Comparison of ENCODE assay signal across 18 cellular contexts in the genomic region with DNA sequence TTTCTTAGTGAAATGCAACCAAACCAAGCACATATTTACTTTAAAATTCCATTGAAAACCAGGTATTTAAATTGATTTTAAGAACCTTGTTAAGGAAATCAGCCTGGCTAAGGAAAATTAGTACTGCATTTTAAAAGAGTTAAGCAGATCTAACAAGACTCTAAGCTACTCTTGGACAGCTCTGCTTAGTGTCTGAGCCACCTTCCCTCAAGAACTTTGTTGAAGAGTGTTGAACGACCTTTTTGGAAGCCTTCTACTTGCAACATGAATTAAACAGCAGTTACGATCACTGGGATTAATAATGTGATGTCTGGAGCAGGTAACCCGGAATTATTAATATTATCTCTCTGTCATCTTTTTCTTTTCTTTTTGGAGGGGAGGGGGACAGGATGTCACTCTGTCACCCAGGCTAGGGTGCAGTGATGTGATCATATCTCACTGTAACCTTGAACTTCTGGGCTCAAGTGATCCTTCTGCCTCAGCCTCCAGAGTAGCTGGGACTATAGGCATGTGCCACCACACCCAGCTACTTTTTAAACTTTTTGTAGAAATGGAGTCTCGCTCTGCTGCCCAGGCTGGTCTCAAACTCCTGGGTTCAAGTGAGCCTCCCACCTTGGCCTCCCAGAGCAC.
DNase-seq lines count a peak whose midpoint lies in the region; ATAC-seq and TF ChIP-seq lines count a peak whose summit lies in the region.
"Had no signal": no experiment of that assay in that cellular context is flagged by ENCODE, and none has a peak within 500 bp of the region (broad histone marks: within the 10 kb centered on the region; RNA-seq: fewer than 3 reads in every experiment).

No MANE protein-coding gene starts in this region.

- no peaks in the 10 kb centered on the region; a peak in 1 of 22 replicates for H3K9me3 ChIP-seq in BLaER1 treated with 17β-estradiol and CSF1 and Interleukin-3, amounts not matched to agents 10 nM and 100 nM (replicated peaks in 1 of 11)
- no peaks in the 10 kb centered on the region for H3K9me3 ChIP-seq in CD4-positive, alpha-beta T cell (ENCODE audit: control insufficient read depth, low read length)
- no peaks in the 10 kb centered on the region for H3K9me3 ChIP-seq in lower lobe of right lung
- H3K9me3 ChIP-seq: ascending aorta, heart left ventricle, uterus had no signal

- no peak overlapping the region for H4K8ac ChIP-seq in mesendoderm (ENCODE audit: low read depth, low read length)

- peak overlapping the region; percentile 73 for H2BK5ac ChIP-seq in mesendoderm (ENCODE audit: low read length)

- H4K5ac ChIP-seq in mesendoderm (ENCODE audit: low read length), result no peak overlapping the region

- no peaks in the 10 kb centered on the region for H4K20me1 ChIP-seq in BLaER1 treated with 17β-estradiol and CSF1 and Interleukin-3, amounts not matched to agents 10 nM and 100 nM

- peak overlapping the region in 3 of 11 experiments; percentile 20 to 61 (median 61); a peak in 4 of 22 replicates for H3K9ac ChIP-seq in BLaER1 treated with 17β-estradiol and CSF1 and Interleukin-3, amounts not matched to agents 10 nM and 100 nM
- H3K9ac ChIP-seq in mesendoderm (ENCODE audit: low read length), result no peak overlapping the region

- peak overlapping the region; percentile 5 for H3K18ac ChIP-seq in mesendoderm (ENCODE audit: low read length)

- no peaks in the 10 kb centered on the region for H3K27me3 Mint-ChIP-seq in CD4-positive, alpha-beta T cell
- H3K27me3 Mint-ChIP-seq in activated CD4-positive, alpha-beta memory T cell treated with anti-CD3 and anti-CD28 coated beads, Interleukin-2, amount 10 ng/mL, durations not matched to agents 7 days and 5 days, result no peaks in the 10 kb centered on the region
- H3K27me3 Mint-ChIP-seq: progenitor cell of endocrine pancreas had no signal

- CTCF ChIA-PET in CD4-positive, alpha-beta T cell (lab: Charles Lee), result interaction anchor here (1.0 kb wide), 1 partner anchor 94 kb away, joined by 3 read pairs; no protein-coding TSS in a partner anchor
- CTCF ChIA-PET in activated CD4-positive, alpha-beta memory T cell treated with anti-CD3 and anti-CD28 coated beads, Interleukin-2, amount 10 ng/mL, durations not matched to agents 7 days and 5 days (lab: Charles Lee), result interaction anchor here (2.6 kb wide), 1 partner anchor 10 kb away, joined by 8 read pairs; no protein-coding TSS in a partner anchor

- H2AK5ac ChIP-seq in mesendoderm (ENCODE audit: low read length), result no peak overlapping the region

- no peak overlapping the region for H3K4me3 ChIP-seq in BLaER1 treated with 17β-estradiol and CSF1 and Interleukin-3, amounts not matched to agents 10 nM and 100 nM
- H3K4me3 ChIP-seq in mesendoderm (ENCODE audit: low read length), result no peak overlapping the region
- no peak overlapping the region for H3K4me3 ChIP-seq in lower lobe of right lung
- H3K4me3 ChIP-seq: ascending aorta, heart left ventricle, uterus had no signal

- no peaks in the 10 kb centered on the region for H3K79me1 ChIP-seq in mesendoderm (ENCODE audit: low read length)

- WGBS in mesendoderm (ENCODE audit: extremely low coverage, insufficient coverage, low lambda C conversion rate), result no CpG with 5 or more reads among the region's 4 CpGs

- H3K4me1 Mint-ChIP-seq in CD4-positive, alpha-beta T cell (ENCODE audit: low read depth), result peaks cover 89% of the 10 kb centered on the region
- peaks cover 74% of the 10 kb centered on the region for H3K4me1 Mint-ChIP-seq in activated CD4-positive, alpha-beta memory T cell treated with anti-CD3 and anti-CD28 coated beads, Interleukin-2, amount 10 ng/mL, durations not matched to agents 7 days and 5 days

- H3K36me3 Mint-ChIP-seq in CD4-positive, alpha-beta T cell (ENCODE audit: low read depth), result peaks cover 38% of the 10 kb centered on the region
- peaks cover 6% of the 10 kb centered on the region for H3K36me3 Mint-ChIP-seq in activated CD4-positive, alpha-beta memory T cell treated with anti-CD3 and anti-CD28 coated beads, Interleukin-2, amount 10 ng/mL, durations not matched to agents 7 days and 5 days (ENCODE audit: low read depth)

- no peak for DNase-seq in CD4-positive, alpha-beta T cell
- no peak for DNase-seq in activated CD4-positive, alpha-beta memory T cell treated with anti-CD3 and anti-CD28 coated beads, Interleukin-2, amount 10 ng/mL, durations not matched to agents 7 days and 5 days
- DNase-seq in mesendoderm, result no peak
- no peak for DNase-seq in lower lobe of right lung
- DNase-seq: caudate nucleus, dermis blood vessel endothelial cell, DMS79, heart left ventricle, substantia nigra, T1000, uterus had no signal

- H3K36me3 ChIP-seq in BLaER1 treated with 17β-estradiol and CSF1 and Interleukin-3, amounts not matched to agents 10 nM and 100 nM, result no peaks in the 10 kb centered on the region
- H3K36me3 ChIP-seq in mesendoderm (ENCODE audit: control insufficient read depth, insufficient read depth, low read length) (no peaks in the 10 kb centered on the region), lower lobe of right lung (no peaks in the 10 kb centered on the region)
- H3K36me3 ChIP-seq: ascending aorta, heart left ventricle, uterus had no signal

- H3K4me1 ChIP-seq in BLaER1 treated with 17β-estradiol and CSF1 and Interleukin-3, amounts not matched to agents 10 nM and 100 nM, result peaks cover 65 to 100% (median 83%) of the 10 kb centered on the region in 10 experiments
- H3K4me1 ChIP-seq in mesendoderm (ENCODE audit: control insufficient read depth, low read depth, low read length) (peaks cover 25% of the 10 kb centered on the region), lower lobe of right lung (peaks cover 77% of the 10 kb centered on the region)
- H3K4me1 ChIP-seq: ascending aorta, uterus had no signal

- peak overlapping the region in 4 of 11 experiments; percentile 68 to 90 (median 81); a peak in 7 of 22 replicates for H3K4me2 ChIP-seq in BLaER1 treated with 17β-estradiol and CSF1 and Interleukin-3, amounts not matched to agents 10 nM and 100 nM
- H3K4me2 ChIP-seq in mesendoderm (ENCODE audit: low read length), result no peak overlapping the region

- intact Hi-C loops in CD4-positive, alpha-beta T cell (cut with DNase I, micrococcal nuclease), result loop anchor here in 1 of 2 experiments (2.0 to 5.0 kb wide), 3 partner anchors 14 to 101 kb away; no protein-coding TSS in a partner anchor
- intact Hi-C loops in lower lobe of right lung (cut with DNase I), result no loop called here

- H3K56ac ChIP-seq in mesendoderm (ENCODE audit: low read length), result peak overlapping the region; percentile 28

- peak overlapping the region; percentile 60 for H3K4ac ChIP-seq in mesendoderm (ENCODE audit: low read depth, low read length)

- peak overlapping the region; percentile 68 for H2BK120ac ChIP-seq in mesendoderm (ENCODE audit: low read depth, low read length)

- H3K27ac Mint-ChIP-seq in CD4-positive, alpha-beta T cell, result peak overlapping the region; percentile 100
- peak overlapping the region; percentile 76 for H3K27ac Mint-ChIP-seq in activated CD4-positive, alpha-beta memory T cell treated with anti-CD3 and anti-CD28 coated beads, Interleukin-2, amount 10 ng/mL, durations not matched to agents 7 days and 5 days
- H3K27ac Mint-ChIP-seq: progenitor cell of endocrine pancreas had no signal

- POLR2A ChIA-PET in CD4-positive, alpha-beta T cell (lab: Charles Lee), result interaction anchor here (0.7 to 1.6 kb wide), 4 partner anchors 10 to 37 kb away, joined by 3 to 4 read pairs (median 4); no protein-coding TSS in a partner anchor
- POLR2A ChIA-PET in activated CD4-positive, alpha-beta memory T cell treated with anti-CD3 and anti-CD28 coated beads, Interleukin-2, amount 10 ng/mL, durations not matched to agents 7 days and 5 days (lab: Charles Lee), result interaction anchor here (0.6 to 1.6 kb wide), 5 partner anchors 9 to 168 kb away, joined by 3 to 5 read pairs (median 3); a partner anchor contains a TSS

- H3K9me3 Mint-ChIP-seq in CD4-positive, alpha-beta T cell, result no peaks in the 10 kb centered on the region
- no peaks in the 10 kb centered on the region for H3K9me3 Mint-ChIP-seq in activated CD4-positive, alpha-beta memory T cell treated with anti-CD3 and anti-CD28 coated beads, Interleukin-2, amount 10 ng/mL, durations not matched to agents 7 days and 5 days

- H3K4me3 Mint-ChIP-seq in CD4-positive, alpha-beta T cell, result peak overlapping the region; percentile 78
- peak overlapping the region; percentile 72 for H3K4me3 Mint-ChIP-seq in activated CD4-positive, alpha-beta memory T cell treated with anti-CD3 and anti-CD28 coated beads, Interleukin-2, amount 10 ng/mL, durations not matched to agents 7 days and 5 days

- H3K23ac ChIP-seq in mesendoderm (ENCODE audit: low read length), result no peak overlapping the region

- no peaks in the 10 kb centered on the region for H3K79me2 ChIP-seq in mesendoderm (ENCODE audit: control insufficient read depth, insufficient read depth, low read length)

- H2BK15ac ChIP-seq in mesendoderm (replicated peaks; ENCODE audit: low read depth), result peak overlapping the region; percentile 65

- H3K27ac ChIP-seq in BLaER1 treated with 17β-estradiol and CSF1 and Interleukin-3, amounts not matched to agents 10 nM and 100 nM, result peak overlapping the region in 6 of 11 experiments; percentile 0 to 91 (median 81); a peak in 12 of 22 replicates
- peak overlapping the region; percentile 65 for H3K27ac ChIP-seq in CD4-positive, alpha-beta T cell (ENCODE audit: low read depth, low read length)
- H3K27ac ChIP-seq in mesendoderm (ENCODE audit: low read depth, low read length) (peak overlapping the region; percentile 77), lower lobe of right lung (no peak overlapping the region)
- H3K27ac ChIP-seq: ascending aorta, epithelial cell of prostate, uterus had no signal

- H3K27me3 ChIP-seq in BLaER1 treated with 17β-estradiol and CSF1 and Interleukin-3, amounts not matched to agents 10 nM and 100 nM, result no peaks in the 10 kb centered on the region
- H3K27me3 ChIP-seq in CD4-positive, alpha-beta T cell (ENCODE audit: control insufficient read depth, insufficient read depth, low read length), result no peaks in the 10 kb centered on the region
- H3K27me3 ChIP-seq in mesendoderm (ENCODE audit: insufficient read depth, low read length, poor library complexity) (no peaks in the 10 kb centered on the region), lower lobe of right lung (ENCODE audit: low read depth) (no peaks in the 10 kb centered on the region)
- H3K27me3 ChIP-seq: ascending aorta, heart left ventricle, uterus had no signal

- ATAC-seq in CD4-positive, alpha-beta T cell (ENCODE audit: poor library complexity), result peak; percentile 16
- ATAC-seq in GM19351 (IDR thresholded peaks at IDR 0.05; ENCODE audit: unreplicated experiment) (no peak), lower lobe of right lung (no peak), HG03460 (IDR thresholded peaks at IDR 0.05; ENCODE audit: unreplicated experiment) (no peak)
- ATAC-seq: SK-N-SH treated with all-trans-retinoic acid at 6 μM for 48 hours had no signal

- no peak for TF ChIP-seq CTCF in CD4-positive, alpha-beta T cell (IDR thresholded peaks at IDR 0.05)
- no peak for TF ChIP-seq CTCF in lower lobe of right lung (IDR thresholded peaks at IDR 0.05)
